12 cellular contexts compared by ENCODE assay signal in the genomic region with DNA sequence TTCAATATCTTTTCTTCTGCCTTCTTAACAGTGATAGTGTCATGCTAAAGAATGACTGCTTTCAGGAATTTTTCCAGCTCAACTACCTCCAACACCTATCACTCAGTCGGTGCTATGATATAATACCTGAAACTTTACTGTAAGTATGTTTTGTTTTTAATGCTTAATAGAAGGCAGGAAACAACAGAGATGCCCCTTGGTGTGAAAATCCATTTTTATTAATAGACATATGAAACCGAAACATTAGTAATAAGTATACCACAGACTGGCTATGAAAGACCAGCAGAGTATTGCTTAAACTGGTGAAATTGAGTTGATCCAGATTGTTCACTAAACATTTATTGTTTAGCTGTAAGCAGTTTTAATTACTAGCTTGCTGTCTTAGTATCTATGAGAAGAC. TPM values are rescaled to one million over a fixed set of nuclear protein-coding genes. Genes with fewer than 3 reads are reported as not detected.
DNase-seq lines count a peak whose midpoint lies in the region; ATAC-seq, FAIRE-seq and TF ChIP-seq lines count a peak whose summit lies in the region.
"Had no signal": no experiment of that assay in that cellular context is flagged by ENCODE, and none has a peak within 500 bp of the region (broad histone marks: within the 10 kb centered on the region; RNA-seq: fewer than 3 reads in every experiment).

No MANE protein-coding gene starts in this region.

- no peaks in the 10 kb centered on the region for H3K9me3 Mint-ChIP-seq in effector memory CD8-positive, alpha-beta T cell
- H3K9me3 Mint-ChIP-seq: activated CD4-positive, alpha-beta memory T cell treated with anti-CD3 and anti-CD28 coated beads for 36 hours had no signal

- peaks cover 38% of the 10 kb centered on the region for H3K36me3 Mint-ChIP-seq in effector memory CD8-positive, alpha-beta T cell (ENCODE audit: insufficient read depth)

- no peak overlapping the region for H3K4me3 ChIP-seq in left ventricle myocardium inferior
- H3K4me3 ChIP-seq: thoracic aorta had no signal

- ATAC-seq in HG02642 (IDR thresholded peaks at IDR 0.05; ENCODE audit: poor library complexity, unreplicated experiment) = peak; percentile 95
- ATAC-seq in HG03442 (IDR thresholded peaks at IDR 0.05; ENCODE audit: unreplicated experiment) = peak; percentile 98
- no peak for ATAC-seq in effector memory CD8-positive, alpha-beta T cell (replicated peaks)

- FAIRE-seq in GM19239 (lab: Jason Lieb, UNC) = peak; percentile 90

- no peak overlapping the region for H3K27ac ChIP-seq in left ventricle myocardium inferior (replicated peaks)
- H3K27ac ChIP-seq: thoracic aorta had no signal

- no peaks in the 10 kb centered on the region for H3K9me3 ChIP-seq in left ventricle myocardium inferior (replicated peaks)
- H3K9me3 ChIP-seq: thoracic aorta had no signal

- H3K27ac Mint-ChIP-seq in effector memory CD8-positive, alpha-beta T cell = peak overlapping the region in 1 of 2 donors; percentile 62
- H3K27ac Mint-ChIP-seq: activated CD4-positive, alpha-beta memory T cell treated with anti-CD3 and anti-CD28 coated beads for 36 hours had no signal

- H3K4me3 Mint-ChIP-seq in effector memory CD8-positive, alpha-beta T cell = no peak overlapping the region
- H3K4me3 Mint-ChIP-seq: activated CD4-positive, alpha-beta memory T cell treated with anti-CD3 and anti-CD28 coated beads for 36 hours had no signal

- H3K4me1 Mint-ChIP-seq in effector memory CD8-positive, alpha-beta T cell (ENCODE audit: low read depth in 2 of 2) = peaks cover 2 to 11% of the 10 kb centered on the region in 2 donors

- intact Hi-C loops in left ventricle myocardium inferior (cut with micrococcal nuclease) = no loop called here

- no peaks in the 10 kb centered on the region for H3K27me3 ChIP-seq in left ventricle myocardium inferior (ENCODE audit: low read depth)

- peaks cover 82% of the 10 kb centered on the region for H3K36me3 ChIP-seq in left ventricle myocardium inferior

- DNase-seq in GM10266 (ENCODE audit: extremely low spot score) (peak; percentile 9), GM19239 (ENCODE audit: insufficient read length, low spot score) (peak; percentile 28), left ventricle myocardium inferior (no peak), globus pallidus (ENCODE audit: low spot score) (no peak)
- DNase-seq in effector memory CD8-positive, alpha-beta T cell = no peak
- no peak for DNase-seq in activated T-cell treated with anti-CD3 and anti-CD28 coated beads, Interleukin-2, amount 50 U/mL, for 48 hours
- DNase-seq: activated CD4-positive, alpha-beta memory T cell treated with anti-CD3 and anti-CD28 coated beads for 36 hours; NCI-H446; stimulated activated CD4-positive, alpha-beta T cell treated with anti-CD3 and anti-CD28 coated beads, Interleukin-4, amount 100 ng/mL, for 24 hours had no signal

- TF ChIP-seq CTCF in GM10266 (IDR thresholded peaks at IDR 0.05; ENCODE audit: control insufficient read depth, insufficient read depth, low read depth, missing control alignments) (no peak), left ventricle myocardium inferior (IDR thresholded peaks at IDR 0.05; ENCODE audit: borderline replicate concordance) (no peak)

- H3K4me1 ChIP-seq in left ventricle myocardium inferior = no peaks in the 10 kb centered on the region

- H3K27me3 Mint-ChIP-seq in effector memory CD8-positive, alpha-beta T cell = no peaks in the 10 kb centered on the region
- H3K27me3 Mint-ChIP-seq: activated CD4-positive, alpha-beta memory T cell treated with anti-CD3 and anti-CD28 coated beads for 36 hours had no signal

RNA-seq across cellular contexts. Expression of gene SKP2, which starts 25.2 kb away (rescaled TPM):
- total RNA-seq in left ventricle myocardium inferior = 4.6 TPM

RNA-seq across cellular contexts. Expression of gene LMBRD2, which starts 25.5 kb away (rescaled TPM):
- 12.1 TPM for total RNA-seq in left ventricle myocardium inferior

Comparison
In these comparisons a context has a peak if more than half of its experiments do, and no peak if none do; other contexts are left out.
1. DNase-seq: peak in GM10266 (single experiment) and GM19239 (single experiment); none in effector memory CD8-positive, alpha-beta T cell (0 of 3), left ventricle myocardium inferior (single experiment), globus pallidus (single experiment) and activated T-cell treated with anti-CD3 and anti-CD28 coated beads, Interleukin-2, amount 50 U/mL, for 48 hours (0 of 2).